In the genomic region with DNA sequence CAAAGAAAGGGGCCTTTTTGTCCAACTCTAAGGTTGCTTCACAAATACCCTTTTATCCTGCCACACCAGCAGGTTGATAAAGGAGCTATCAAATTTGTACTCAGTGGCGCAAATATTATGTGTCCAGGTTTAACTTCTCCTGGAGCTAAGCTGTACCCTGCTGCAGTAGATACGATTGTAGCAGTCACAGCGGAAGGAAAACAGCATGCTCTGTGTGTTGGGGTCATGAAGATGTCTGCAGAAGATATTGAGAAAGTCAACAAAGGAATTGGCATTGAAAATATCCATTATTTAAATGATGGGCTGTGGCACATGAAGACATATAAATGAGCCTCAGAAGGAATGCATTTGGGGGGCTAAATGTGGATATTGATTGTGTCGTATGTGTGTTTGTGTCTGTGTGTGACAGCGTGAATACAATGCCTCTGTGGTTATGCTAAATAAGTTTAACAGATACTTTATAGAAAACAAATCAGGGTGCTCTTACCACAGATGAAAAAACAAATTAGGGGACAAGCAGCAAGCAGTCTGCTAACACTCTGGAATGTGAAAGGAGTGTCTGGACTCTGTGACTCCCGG, we compare ENCODE assay signal across 8 cellular contexts. TPM values are rescaled to one million over a fixed set of nuclear protein-coding genes. Genes with fewer than 3 reads are reported as not detected.
DNase-seq lines count a peak whose midpoint lies in the region; ATAC-seq and TF ChIP-seq lines count a peak whose summit lies in the region.

No MANE protein-coding gene starts in this region.

- H3K79me2 ChIP-seq in GM23248 (ENCODE audit: insufficient read depth), result peaks cover 79% of the 10 kb centered on the region

- H3K36me3 ChIP-seq in GM23248 (ENCODE audit: low read depth) (peaks cover 33% of the 10 kb centered on the region), gastroesophageal sphincter (peaks cover 0 to 83% of the 10 kb centered on the region in 2 donors)

- H3K9ac ChIP-seq in GM23248, result peak overlapping the region; percentile 85

- WGBS in GM23248 (ENCODE audit: low coverage in 1 of 2, low lambda C conversion rate in 2 of 2, missing lambda C conversion rate in 2 of 2), 2 experiments, result 58 to 61% methylated on average over 6 of the region's 6 CpGs
- 45 to 70% methylated on average over 3 to 6 of the region's 6 CpGs for WGBS in gastroesophageal sphincter (ENCODE audit: low coverage in 1 of 2), 2 donors

- H3K4me1 ChIP-seq in GM23248 (ENCODE audit: insufficient read depth), result peaks cover 54% of the 10 kb centered on the region
- H3K4me1 ChIP-seq in gastroesophageal sphincter, result peaks cover 0 to 37% (median 3%) of the 10 kb centered on the region in 3 donors

- H4K20me1 ChIP-seq in GM23248 (ENCODE audit: insufficient read depth), result no peaks in the 10 kb centered on the region

- TF ChIP-seq CTCF in WI38 (IDR thresholded peaks at IDR 0.05; ENCODE audit: low read depth, low read length) (no peak), gastroesophageal sphincter (IDR thresholded peaks at IDR 0.05) (no peak)

- no peaks in the 10 kb centered on the region for H3K9me2 ChIP-seq in GM23248 (ENCODE audit: insufficient read depth)

- TF ChIP-seq POLR2A in gastroesophageal sphincter (IDR thresholded peaks at IDR 0.05), result no peak

- no peak overlapping the region for H2AFZ ChIP-seq in GM23248

- H3K9me3 ChIP-seq in GM23248 (ENCODE audit: low read depth), result no peaks in the 10 kb centered on the region
- H3K9me3 ChIP-seq in gastroesophageal sphincter, result no peaks in the 10 kb centered on the region

- peaks cover 65% of the 10 kb centered on the region for H3F3A ChIP-seq in GM23248 (ENCODE audit: insufficient read depth)

- peak overlapping the region; percentile 79 for H3K4me2 ChIP-seq in GM23248 (ENCODE audit: unreplicated experiment)

- in situ Hi-C loops in GM23248 (cut with MboI), result no loop called here

- H3K27ac ChIP-seq in GM23248 (peak overlapping the region; percentile 92), gastroesophageal sphincter (peak overlapping the region; percentile 27 to 91 (median 78))

- H3K4me3 ChIP-seq in GM23248, result peak overlapping the region; percentile 66
- peak overlapping the region; percentile 64 for H3K4me3 ChIP-seq in WI38 (ENCODE audit: low read depth, low read length)
- H3K4me3 ChIP-seq in gastroesophageal sphincter, result peak overlapping the region; percentile 38 to 48
- peak overlapping the region; percentile 52 for H3K4me3 ChIP-seq in skeletal muscle cell (ENCODE audit: low read depth, low read length)

- no peak for TF ChIP-seq EP300 in gastroesophageal sphincter (IDR thresholded peaks at IDR 0.05)

- DNase-seq in GM23248 (no peak), skeletal muscle cell (ENCODE audit: low read depth) (no peak), HK-2 (ENCODE audit: unreplicated experiment) (no peak), NCI-H446 treated with DMSO at 0.1 percent for 48 hours (lab: John Stamatoyannopoulos, UW) (no peak), activated gamma-delta T cell treated with Interleukin-2 at 50 U/mL for 16 hours (no peak)
- DNase-seq in stimulated activated CD4-positive, alpha-beta T cell treated with anti-CD3 and anti-CD28 coated beads, Interleukin-4, amount 100 ng/mL, for 1 hour, result no peak

- ATAC-seq in gastroesophageal sphincter, result no peak

- no peaks in the 10 kb centered on the region for H3K27me3 ChIP-seq in GM23248 (replicated peaks; ENCODE audit: insufficient read depth)
- no peaks in the 10 kb centered on the region for H3K27me3 ChIP-seq in gastroesophageal sphincter

RNA-seq across cellular contexts. Expression of gene HM13, which starts 33.6 kb away (rescaled TPM):
- total RNA-seq in GM23248 (2014; rRNA removed; shearing (Covaris generic)), result 110 and 117 TPM in 2 replicates
- 424 and 434 TPM in 2 replicates for polyA plus RNA-seq in GM23248 (2016; fragmentation: Nextera tagmentation; extraction: Ambion mirVana)
- 10 to 100 TPM; 39.1 to 55.9 (median 44.8) TPM for total RNA-seq in gastroesophageal sphincter

RNA-seq across cellular contexts. Expression of gene ID1, which starts 57.3 kb away (rescaled TPM):
- 583 and 780 TPM in 2 replicates for total RNA-seq in GM23248 (2014; rRNA removed; shearing (Covaris generic))
- polyA plus RNA-seq in GM23248 (2016; fragmentation: Nextera tagmentation; extraction: Ambion mirVana), result 248 TPM in 2 replicates
- total RNA-seq in gastroesophageal sphincter, result 100 to 1,000 TPM; 221 to 714 (median 372) TPM
